In the genomic region with DNA sequence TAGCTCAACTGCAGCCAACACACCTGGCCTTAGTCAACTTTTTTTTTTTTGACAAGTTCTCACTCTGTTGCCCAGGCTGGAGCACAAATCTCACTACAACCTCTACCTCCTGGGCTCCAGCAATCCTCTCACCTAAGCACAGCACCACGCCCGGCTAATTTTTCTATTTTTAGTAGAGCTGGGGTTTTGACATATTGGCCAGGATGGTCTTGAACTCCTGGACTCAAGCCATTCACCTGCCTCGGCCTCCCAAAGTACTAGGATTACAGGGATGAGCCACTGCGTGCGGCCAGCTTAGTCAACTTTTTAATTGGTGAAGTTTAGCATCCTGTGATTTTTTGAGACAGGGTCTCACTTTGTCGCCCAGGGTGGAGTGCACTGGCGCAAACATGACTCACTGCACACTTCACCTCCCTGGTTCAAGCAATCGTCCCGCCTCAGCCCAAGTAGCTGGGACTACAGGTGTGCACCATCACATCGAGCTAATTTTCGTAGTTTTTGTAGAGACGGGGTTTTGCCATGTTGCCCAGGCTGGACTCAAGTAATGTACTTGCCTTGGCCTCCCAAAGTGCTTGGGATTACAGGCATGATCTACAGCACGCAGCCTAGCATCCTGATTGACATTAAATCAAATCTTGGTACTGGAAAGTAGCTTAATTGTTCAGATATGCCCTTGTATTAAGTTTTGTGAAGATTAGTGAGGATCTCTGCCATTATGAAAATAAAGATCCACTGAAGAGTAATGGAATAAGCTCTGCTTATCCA, we compare ENCODE assay signal across 11 cellular contexts. TPM values are rescaled to one million over a fixed set of nuclear protein-coding genes. Genes with fewer than 3 reads are reported as not detected.
DNase-seq lines count a peak whose midpoint lies in the region; ATAC-seq, FAIRE-seq and TF ChIP-seq lines count a peak whose summit lies in the region.
"Had no signal": no experiment of that assay in that cellular context is flagged by ENCODE, and none has a peak within 500 bp of the region (broad histone marks: within the 10 kb centered on the region; RNA-seq: fewer than 3 reads in every experiment).

No MANE protein-coding gene starts in this region.

- H3K4me1 ChIP-seq in CD8-positive, alpha-beta T cell (ENCODE audit: insufficient read depth, low read length): peaks cover 15% of the 10 kb centered on the region
- no peaks in the 10 kb centered on the region for H3K4me1 ChIP-seq in endodermal cell (ENCODE audit: control insufficient read depth, insufficient read depth, low read length)
- H3K4me1 ChIP-seq in Peyer's patch: peaks cover 0 to 10% (median 1%) of the 10 kb centered on the region in 4 donors

- H3K4me1 Mint-ChIP-seq in CD8-positive, alpha-beta T cell (ENCODE audit: low read depth): peaks cover 40% of the 10 kb centered on the region
- H3K4me1 Mint-ChIP-seq in endodermal cell: peaks cover 14% of the 10 kb centered on the region

- intact Hi-C loops in CD8-positive, alpha-beta T cell (cut with DNase I, micrococcal nuclease): no loop called here

- H3K9ac ChIP-seq in endodermal cell (ENCODE audit: extremely low read depth, low read length, poor library complexity, severe bottlenecking): no peak overlapping the region

- no peaks in the 10 kb centered on the region for H3K27me3 ChIP-seq in CD8-positive, alpha-beta T cell (ENCODE audit: insufficient read depth, low read length)
- H3K27me3 ChIP-seq in endodermal cell (ENCODE audit: control insufficient read depth, insufficient read depth, low read length, poor library complexity, severe bottlenecking): no peaks in the 10 kb centered on the region
- H3K27me3 ChIP-seq in Peyer's patch: no peaks in the 10 kb centered on the region

- CTCF ChIA-PET in CD8-positive, alpha-beta T cell (lab: Charles Lee): no interaction called here

- FAIRE-seq in G401.6 (lab: Jason Lieb, UNC): peak; percentile 84

- ATAC-seq in CD8-positive, alpha-beta T cell: no peak

- no peak for TF ChIP-seq CTCF in CD8-positive, alpha-beta T cell (IDR thresholded peaks at IDR 0.05)
- TF ChIP-seq CTCF in endodermal cell (conservative IDR thresholded peaks at IDR 0.05): no peak
- no peak for TF ChIP-seq CTCF in Peyer's patch (IDR thresholded peaks at IDR 0.05)

- no peak overlapping the region for H3K27ac ChIP-seq in CD8-positive, alpha-beta T cell (ENCODE audit: low read depth, low read length)
- H3K27ac ChIP-seq in endodermal cell (ENCODE audit: low read depth, low read length): no peak overlapping the region
- no peak overlapping the region for H3K27ac ChIP-seq in Peyer's patch
- H3K27ac ChIP-seq: HL-60 had no signal

- WGBS in endodermal cell (ENCODE audit: insufficient coverage in 1 of 2, insufficient read length in 1 of 2), 2 experiments: 91 to 93% methylated on average over 10 to 13 of the region's 13 CpGs

- H3K36me3 Mint-ChIP-seq in CD8-positive, alpha-beta T cell: peaks cover 52% of the 10 kb centered on the region
- H3K36me3 Mint-ChIP-seq in endodermal cell (ENCODE audit: low read depth): peaks cover 40% of the 10 kb centered on the region

- no peaks in the 10 kb centered on the region for H3K9me3 Mint-ChIP-seq in CD8-positive, alpha-beta T cell
- H3K9me3 Mint-ChIP-seq in endodermal cell: no peaks in the 10 kb centered on the region
- H3K9me3 Mint-ChIP-seq: mesothelial cell of epicardium had no signal

- H3K4me3 ChIP-seq in CD8-positive, alpha-beta T cell (ENCODE audit: low read depth, low read length): no peak overlapping the region
- H3K4me3 ChIP-seq in endodermal cell (ENCODE audit: low read length): no peak overlapping the region
- H3K4me3 ChIP-seq in Peyer's patch: no peak overlapping the region

- no peak overlapping the region for H3K4me3 Mint-ChIP-seq in CD8-positive, alpha-beta T cell
- no peak overlapping the region for H3K4me3 Mint-ChIP-seq in endodermal cell
- H3K4me3 Mint-ChIP-seq: mesothelial cell of epicardium had no signal

- DNase-seq in CD8-positive, alpha-beta T cell: no peak
- DNase-seq in endodermal cell: peak; percentile 67
- no peak for DNase-seq in Peyer's patch
- no peak for DNase-seq in NOMO-1 treated with dmso at 0.1 percent for 144 hours (lab: John Stamatoyannopoulos, UW; ENCODE audit: unreplicated experiment)
- DNase-seq in SIG-M5 treated with dmso at 0.1 percent for 504 hours (lab: John Stamatoyannopoulos, UW; ENCODE audit: unreplicated experiment): no peak
- DNase-seq in dedifferentiated amniotic fluid mesenchymal stem cell (ENCODE audit: extremely low spot score): no peak
- DNase-seq: COR-L47 had no signal

- H3K9me3 ChIP-seq in CD8-positive, alpha-beta T cell (ENCODE audit: low read length): no peaks in the 10 kb centered on the region
- H3K9me3 ChIP-seq in endodermal cell (ENCODE audit: control insufficient read depth, low read length) (no peaks in the 10 kb centered on the region), Peyer's patch (no peaks in the 10 kb centered on the region)

- peaks cover 35% of the 10 kb centered on the region for H3K36me3 ChIP-seq in CD8-positive, alpha-beta T cell (ENCODE audit: insufficient read depth, low read length)
- H3K36me3 ChIP-seq in endodermal cell (ENCODE audit: control insufficient read depth, insufficient read depth, low read length) (peaks cover 49% of the 10 kb centered on the region), Peyer's patch (peaks cover 0 to 50% (median 3%) of the 10 kb centered on the region in 3 donors)

- TF ChIP-seq POLR2A in Peyer's patch (IDR thresholded peaks at IDR 0.05): no peak

- peak overlapping the region; percentile 55 for H3K27ac Mint-ChIP-seq in CD8-positive, alpha-beta T cell
- H3K27ac Mint-ChIP-seq in endodermal cell: peak overlapping the region; percentile 69
- H3K27ac Mint-ChIP-seq: mesothelial cell of epicardium had no signal

- H3K27me3 Mint-ChIP-seq in CD8-positive, alpha-beta T cell (ENCODE audit: low read depth): no peaks in the 10 kb centered on the region
- peaks cover 3% of the 10 kb centered on the region for H3K27me3 Mint-ChIP-seq in endodermal cell (ENCODE audit: insufficient read depth)

- POLR2A ChIA-PET in CD8-positive, alpha-beta T cell (lab: Charles Lee): interaction anchor here (0.6 to 1.1 kb wide), 3 partner anchors 34 to 940 kb away, joined by 3 read pairs; partner anchors contain the start of gene HNRNPD

TF ChIP-seq in PFSK-1, 5 proteins besides CTCF, POLR2A, EP300 and RAD21:
- TF ChIP-seq POLR2AphosphoS5 (IDR thresholded peaks at IDR 0.05; ENCODE audit: low read depth, low read length): peak; percentile 64
- no peak for TF ChIP-seq REST (IDR thresholded peaks at IDR 0.05; ENCODE audit: insufficient read depth in 1 of 2, low read depth in 2 of 2, low read length in 2 of 2)

RNA-seq across cellular contexts. Expression of gene HNRNPDL, which starts 8.3 kb away (rescaled TPM):
- 100 to 1,000 TPM; 490 to 494 TPM for total RNA-seq in CD8-positive, alpha-beta T cell
- polyA plus RNA-seq in PFSK-1 (2012; ENCODE audit: insufficient read length, low read depth): 154 TPM
- total RNA-seq in endodermal cell: 100 to 1,000 TPM; 368 to 383 TPM
- polyA plus RNA-seq in endodermal cell (2013, experiment 1 of 2): 443 TPM
- polyA plus RNA-seq in endodermal cell (2013, experiment 2 of 2): 434 TPM
- total RNA-seq in Peyer's patch: 100 to 1,000 TPM in 2 of 4 donors, 10 to 100 TPM in 2; 61.8 to 210 (median 101) TPM

RNA-seq across cellular contexts. Expression of gene ENOPH1, which starts 8.4 kb away (rescaled TPM):
- 10 to 100 TPM; 21.4 to 21.8 TPM for total RNA-seq in CD8-positive, alpha-beta T cell
- polyA plus RNA-seq in PFSK-1 (2012; ENCODE audit: insufficient read length, low read depth): 44.8 TPM
- total RNA-seq in endodermal cell: 10 to 100 TPM; 47.1 to 57.3 TPM
- 53.9 TPM for polyA plus RNA-seq in endodermal cell (2013, experiment 1 of 2)
- 50.4 TPM for polyA plus RNA-seq in endodermal cell (2013, experiment 2 of 2)
- 10 to 100 TPM in 3 of 4 donors, 1 to 10 TPM in 1; 8.2 to 18.6 (median 15.2) TPM for total RNA-seq in Peyer's patch

RNA-seq across cellular contexts. Expression of gene HNRNPD, which starts 48.2 kb away (rescaled TPM):
- total RNA-seq in CD8-positive, alpha-beta T cell: 100 to 1,000 TPM; 245 to 248 TPM
- 441 TPM for polyA plus RNA-seq in PFSK-1 (2012; ENCODE audit: insufficient read length, low read depth)
- total RNA-seq in endodermal cell: 100 to 1,000 TPM; 462 to 562 TPM
- polyA plus RNA-seq in endodermal cell (2013, experiment 1 of 2): 407 TPM
- polyA plus RNA-seq in endodermal cell (2013, experiment 2 of 2): 365 TPM
- total RNA-seq in Peyer's patch: 100 to 1,000 TPM in 3 of 4 donors, 10 to 100 TPM in 1; 95.6 to 342 (median 136) TPM
